10 cellular contexts compared by ENCODE assay signal in genomic region chr14:89621009-89621421, GRCh38.
A peak's percentile ranks its signal among the peaks of the same experiment; 100 is the strongest.
DNase-seq lines count a peak whose midpoint lies in the region; ATAC-seq and TF ChIP-seq lines count a peak whose summit lies in the region.
"Had no signal": no experiment of that assay in that cellular context is flagged by ENCODE, and none has a peak within 500 bp of the region (broad histone marks: within the 10 kb centered on the region; RNA-seq: fewer than 3 reads in every experiment).

No MANE protein-coding gene starts in this region.

- peaks cover 30% of the 10 kb centered on the region for H3K4me1 Mint-ChIP-seq in memory B cell

- no peaks in the 10 kb centered on the region for H3K9me3 ChIP-seq in psoas muscle

- no peaks in the 10 kb centered on the region for H3K27me3 ChIP-seq in psoas muscle (ENCODE audit: insufficient read depth in 3 of 3, low read length in 2 of 3)

- ATAC-seq in memory B cell (ENCODE audit: low read depth): no peak
- ATAC-seq in left cardiac atrium: no peak
- ATAC-seq in psoas muscle: no peak
- no peak for ATAC-seq in HG03354 (IDR thresholded peaks at IDR 0.05; ENCODE audit: poor library complexity, severe bottlenecking, unreplicated experiment)

- WGBS in psoas muscle, 3 donors: 72 to 75% (median 73%) methylated on average over 5 of the region's 5 CpGs

- no peak overlapping the region for H3K27ac ChIP-seq in psoas muscle

- no peak overlapping the region for H3K4me3 ChIP-seq in psoas muscle

- intact Hi-C loops in left cardiac atrium (cut with DNase I) (loop anchor here in 1 of 2 donors (10.0 kb wide), 1 partner anchor 74 kb away; no protein-coding TSS in a partner anchor), psoas muscle (cut with DNase I) (loop anchor here in 1 of 2 donors (1.0 kb wide), 1 partner anchor 193 kb away; no protein-coding TSS in a partner anchor)

- peaks cover 1% of the 10 kb centered on the region for H3K9me3 Mint-ChIP-seq in memory B cell
- H3K9me3 Mint-ChIP-seq: H9 had no signal

- peak overlapping the region; percentile 57 for H3K27ac Mint-ChIP-seq in memory B cell

- peak overlapping the region; percentile 1 for H3K4me3 Mint-ChIP-seq in memory B cell

- H3K36me3 Mint-ChIP-seq in memory B cell: no peaks in the 10 kb centered on the region

- H3K36me3 ChIP-seq in psoas muscle (ENCODE audit: insufficient read depth in 1 of 2, low read depth in 1 of 2): no peaks in the 10 kb centered on the region

- no peak for TF ChIP-seq CTCF in psoas muscle (IDR thresholded peaks at IDR 0.05)

- peaks cover 32% of the 10 kb centered on the region for H3K4me1 ChIP-seq in psoas muscle

- no peaks in the 10 kb centered on the region for H3K27me3 Mint-ChIP-seq in memory B cell

- DNase-seq in T-helper 1 cell: peak in 4 of 5 donors; percentile 27 to 80 (median 38)
- peak; percentile 39 for DNase-seq in activated T-cell treated with anti-CD3 and anti-CD28 coated beads for 4 hours
- DNase-seq in memory B cell (ENCODE audit: low spot score in 2 of 2): no peak
- peak; percentile 30 to 60 (median 42) for DNase-seq in stimulated activated naive CD4-positive, alpha-beta T cell (lab: John Stamatoyannopoulos, UW)
- DNase-seq in left cardiac atrium: no peak
- no peak for DNase-seq in 8988T
- no peak for DNase-seq in psoas muscle
- DNase-seq: DND-41, H9 had no signal

Comparison
In these comparisons a context has a peak if more than half of its experiments do, and no peak if none do; other contexts are left out.
1. DNase-seq: peak in T-helper 1 cell (4 of 5), activated T-cell treated with anti-CD3 and anti-CD28 coated beads for 4 hours (single experiment) and stimulated activated naive CD4-positive, alpha-beta T cell (6 of 6); none in memory B cell (0 of 2), left cardiac atrium (single experiment), 8988T (single experiment) and psoas muscle (0 of 2).